Comparison of ENCODE assay signal across 21 cellular contexts in genomic region chr12:123393747-123394146, GRCh38. TPM values are rescaled to one million over a fixed set of nuclear protein-coding genes. Genes with fewer than 3 reads are reported as not detected.
A peak's percentile ranks its signal among the peaks of the same experiment; 100 is the strongest.
DNase-seq lines count a peak whose midpoint lies in the region; ATAC-seq and TF ChIP-seq lines count a peak whose summit lies in the region.
"Had no signal": no experiment of that assay in that cellular context is flagged by ENCODE, and none has a peak within 500 bp of the region (broad histone marks: within the 10 kb centered on the region; RNA-seq: fewer than 3 reads in every experiment).

No MANE protein-coding gene starts in this region.

- intact Hi-C loops in ascending aorta (cut with DNase I) (no loop called here), tibial artery (cut with DNase I; ENCODE audit: low total_unique reads) (loop anchor here (5.0 to 10.0 kb wide), 2 partner anchors 39 to 141 kb away; partner anchors contain the start of gene RILPL1)
- intact Hi-C loops in CD8-positive, alpha-beta T cell (cut with DNase I, micrococcal nuclease) = no loop called here

- H3K4me3 Mint-ChIP-seq in CD8-positive, alpha-beta T cell = no peak overlapping the region
- H3K4me3 Mint-ChIP-seq in glutamatergic neuron (ENCODE audit: unreplicated experiment) = no peak overlapping the region

- no peak for ATAC-seq in CD8-positive, alpha-beta T cell
- ATAC-seq: A549, HCT116, Panc1 had no signal

- CTCF ChIA-PET in CD8-positive, alpha-beta T cell (lab: Charles Lee) = interaction anchor here (1.7 kb wide), 1 partner anchor 29 kb away, joined by 3 read pairs; no protein-coding TSS in a partner anchor

- POLR2A ChIA-PET in CD8-positive, alpha-beta T cell (lab: Charles Lee) = interaction anchor here (2.1 kb wide), 1 partner anchor 10 kb away, joined by 5 read pairs; the partner anchor contains the start of gene KMT5A

- H3K9me3 Mint-ChIP-seq in CD8-positive, alpha-beta T cell = no peaks in the 10 kb centered on the region
- H3K9me3 Mint-ChIP-seq in glutamatergic neuron (ENCODE audit: unreplicated experiment) = peaks cover 7% of the 10 kb centered on the region

- H3K36me3 ChIP-seq in ascending aorta (peaks cover 57 to 68% of the 10 kb centered on the region in 2 donors), tibial artery (peaks cover 50 to 66% (median 65%) of the 10 kb centered on the region in 3 donors)
- H3K36me3 ChIP-seq in CD8-positive, alpha-beta T cell (ENCODE audit: insufficient read depth, low read length) = peaks cover 22% of the 10 kb centered on the region

- H3K27ac Mint-ChIP-seq in CD8-positive, alpha-beta T cell = no peak overlapping the region
- no peak overlapping the region for H3K27ac Mint-ChIP-seq in glutamatergic neuron (ENCODE audit: unreplicated experiment)

- H3K4me3 ChIP-seq in AG10803 (ENCODE audit: low read length) = no peak overlapping the region
- H3K4me3 ChIP-seq in ascending aorta = no peak overlapping the region
- H3K4me3 ChIP-seq in tibial artery = no peak overlapping the region
- H3K4me3 ChIP-seq in CD8-positive, alpha-beta T cell (ENCODE audit: low read depth, low read length) = no peak overlapping the region
- H3K4me3 ChIP-seq: A549, MG63, SJCRH30 had no signal

- H3K4me1 ChIP-seq in ascending aorta = peaks cover 17 to 53% of the 10 kb centered on the region in 2 donors
- peaks cover 0 to 84% (median 56%) of the 10 kb centered on the region in 4 donors for H3K4me1 ChIP-seq in tibial artery
- H3K4me1 ChIP-seq in CD8-positive, alpha-beta T cell (ENCODE audit: insufficient read depth, low read length) = peaks cover 6% of the 10 kb centered on the region
- H3K4me1 ChIP-seq: SJCRH30 had no signal

- H3K4me1 Mint-ChIP-seq in CD8-positive, alpha-beta T cell (ENCODE audit: low read depth) = peaks cover 15% of the 10 kb centered on the region
- peaks cover 5% of the 10 kb centered on the region for H3K4me1 Mint-ChIP-seq in glutamatergic neuron (ENCODE audit: low read depth, unreplicated experiment)

- H3K27me3 ChIP-seq in ascending aorta (no peaks in the 10 kb centered on the region), tibial artery (no peaks in the 10 kb centered on the region)
- no peaks in the 10 kb centered on the region for H3K27me3 ChIP-seq in CD8-positive, alpha-beta T cell (ENCODE audit: insufficient read depth, low read length)
- H3K27me3 ChIP-seq: MG63, SJCRH30 had no signal

- DNase-seq in AG10803 (ENCODE audit: low read depth) = peak; percentile 77
- no peak for DNase-seq in ascending aorta (ENCODE audit: low spot score in 2 of 2)
- DNase-seq in fibroblast of peridontal ligament (ENCODE audit: extremely low read depth) = peak; percentile 93
- no peak for DNase-seq in tibial artery
- DNase-seq in CD8-positive, alpha-beta T cell = no peak
- DNase-seq in cerebellum (ENCODE audit: low spot score) = no peak
- no peak for DNase-seq in glutamatergic neuron
- DNase-seq: C1 segment of cervical spinal cord, DMS79 treated with DMSO at 0.1 percent for 48 hours, GOT3, Kasumi-1, MG63, NCI-H1048, NCI-H1436, NCI-H2029, NCI-H345, NCI-H524 treated with DMSO at 0.1 percent for 48 hours, SJCRH30 had no signal

- H3K9me3 ChIP-seq in ascending aorta (no peaks in the 10 kb centered on the region), tibial artery (no peaks in the 10 kb centered on the region)
- no peaks in the 10 kb centered on the region for H3K9me3 ChIP-seq in CD8-positive, alpha-beta T cell (ENCODE audit: low read length)
- H3K9me3 ChIP-seq: A549, MG63, SJCRH30 had no signal

- no peaks in the 10 kb centered on the region for H3K27me3 Mint-ChIP-seq in CD8-positive, alpha-beta T cell (ENCODE audit: low read depth)
- H3K27me3 Mint-ChIP-seq in glutamatergic neuron (ENCODE audit: unreplicated experiment) = peaks cover 12% of the 10 kb centered on the region

- peaks cover 67% of the 10 kb centered on the region for H3K36me3 Mint-ChIP-seq in CD8-positive, alpha-beta T cell
- no peaks in the 10 kb centered on the region for H3K36me3 Mint-ChIP-seq in glutamatergic neuron (ENCODE audit: unreplicated experiment)

- TF ChIP-seq CTCF in AG10803 (conservative IDR thresholded peaks at IDR 0.05; ENCODE audit: low read length) (no peak), ascending aorta (IDR thresholded peaks at IDR 0.05) (no peak), tibial artery (IDR thresholded peaks at IDR 0.05) (no peak), glutamatergic neuron (IDR thresholded peaks at IDR 0.05; ENCODE audit: partially characterized antibody, unreplicated experiment) (no peak)
- TF ChIP-seq CTCF in CD8-positive, alpha-beta T cell (IDR thresholded peaks at IDR 0.05) = no peak

- H3K27ac ChIP-seq in ascending aorta = peak overlapping the region; percentile 9 to 31
- peak overlapping the region; percentile 90 to 92 for H3K27ac ChIP-seq in tibial artery
- H3K27ac ChIP-seq in CD8-positive, alpha-beta T cell (ENCODE audit: low read depth, low read length) = no peak overlapping the region
- H3K27ac ChIP-seq: A549, SJCRH30 had no signal

RNA-seq across cellular contexts. Expression of gene KMT5A, which starts 9.8 kb away (rescaled TPM):
- total RNA-seq in ascending aorta (16.8 TPM), cerebellum (22.4 TPM), glutamatergic neuron (ENCODE audit: unreplicated experiment) (53.6 TPM)
- 10 to 100 TPM; 24.6 to 25.4 TPM for total RNA-seq in CD8-positive, alpha-beta T cell

RNA-seq across cellular contexts. Expression of gene SBNO1, which starts 29.1 kb away (rescaled TPM):
- 9.8 TPM for total RNA-seq in ascending aorta
- 10 to 100 TPM; 25.4 to 25.9 TPM for total RNA-seq in CD8-positive, alpha-beta T cell
- total RNA-seq in cerebellum = 30.8 TPM
- 50.9 TPM for total RNA-seq in glutamatergic neuron (ENCODE audit: unreplicated experiment)

RNA-seq across cellular contexts. Expression of gene RILPL2, which starts 42.7 kb away (rescaled TPM):
- total RNA-seq in ascending aorta (7.2 TPM), cerebellum (0.73 TPM), glutamatergic neuron (ENCODE audit: unreplicated experiment) (0.10 TPM)
- total RNA-seq in CD8-positive, alpha-beta T cell = 1 to 10 TPM; 3.4 to 3.6 TPM

Comparison
In these comparisons a context has a peak if more than half of its experiments do, and no peak if none do; other contexts are left out.
1. DNase-seq: peak in AG10803 (single experiment) and fibroblast of peridontal ligament (single experiment); none in ascending aorta (0 of 2), tibial artery (0 of 2), CD8-positive, alpha-beta T cell (0 of 7), cerebellum (single experiment) and glutamatergic neuron (single experiment).